Comparison of ENCODE assay signal across 18 cellular contexts in the genomic region with DNA sequence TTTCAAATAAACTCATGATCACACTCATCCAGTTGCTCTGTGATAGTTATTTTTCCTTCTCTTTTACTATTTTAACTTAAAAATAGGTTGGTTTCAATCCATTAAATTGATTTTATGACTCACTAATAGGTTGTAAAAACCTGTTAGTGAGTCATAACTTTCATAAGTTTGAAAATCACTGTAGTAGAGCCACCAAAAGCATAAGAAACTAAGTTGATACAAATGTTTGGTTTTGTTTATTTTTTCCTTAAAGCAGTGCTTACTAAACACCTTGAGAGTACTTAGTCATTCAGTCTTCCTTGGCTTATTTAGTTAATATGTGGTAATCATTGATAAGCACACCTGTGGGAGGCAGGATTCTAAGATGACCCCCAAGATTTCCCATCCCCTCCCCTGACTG.
DNase-seq lines count a peak whose midpoint lies in the region; ATAC-seq, FAIRE-seq and TF ChIP-seq lines count a peak whose summit lies in the region.
"Had no signal": no experiment of that assay in that cellular context is flagged by ENCODE, and none has a peak within 500 bp of the region (broad histone marks: within the 10 kb centered on the region; RNA-seq: fewer than 3 reads in every experiment).

No MANE protein-coding gene starts in this region.

- H3K4me3 ChIP-seq in HepG2 (replicated peaks in 1 of 3; ENCODE audit: insufficient read depth in 1 of 3, low read depth in 2 of 3, low read length in 3 of 3) (no peak overlapping the region), right lobe of liver (no peak overlapping the region), GM12878 (no peak overlapping the region)
- H3K4me3 ChIP-seq: BLaER1 treated with 17β-estradiol and CSF1 and Interleukin-3, amounts not matched to agents 10 nM and 100 nM had no signal

- RAD21 ChIA-PET in GM12878 (lab: Charles Lee; ENCODE audit: unreplicated experiment): no interaction called here

- TF ChIP-seq CTCF in HepG2 (CRISPR knock-in tag; IDR thresholded peaks at IDR 0.05) (no peak), right lobe of liver (IDR thresholded peaks at IDR 0.05) (no peak), GM12878 (IDR thresholded peaks at IDR 0.05 in 2 of 3, conservative IDR thresholded peaks at IDR 0.05 in 1 of 3; ENCODE audit: control insufficient read depth in 2 of 3, extremely low read depth in 1 of 3, insufficient read depth in 1 of 3, low read depth in 3 of 3, low read length in 3 of 3) (no peak)

- POLR2A ChIA-PET in HepG2 (lab: Yijun Ruan, JAX) (no interaction called here), GM12878 (lab: Charles Lee) (no interaction called here)

- no TSS peak for BruUV-seq in HepG2 (replicated peaks; lab: Mats Ljungman, UMichigan)
- no TSS peak for BruUV-seq in GM12878 (replicated peaks; lab: Mats Ljungman, UMichigan)

- H3K9ac ChIP-seq in HepG2 (ENCODE audit: insufficient read depth, low read depth, low read length) (no peak overlapping the region), GM12878 (ENCODE audit: control insufficient read depth, insufficient read depth, low read length) (no peak overlapping the region)
- H3K9ac ChIP-seq: BLaER1 treated with 17β-estradiol and CSF1 and Interleukin-3, amounts not matched to agents 10 nM and 100 nM had no signal

- no peak overlapping the region for H3K27ac ChIP-seq in HepG2 (ENCODE audit: extremely low read length, insufficient read depth, low read length)
- no peak overlapping the region for H3K27ac ChIP-seq in right lobe of liver
- no peak overlapping the region for H3K27ac ChIP-seq in GM12878 (ENCODE audit: control insufficient read depth, insufficient read depth)
- H3K27ac ChIP-seq: BLaER1 treated with 17β-estradiol and CSF1 and Interleukin-3, amounts not matched to agents 10 nM and 100 nM had no signal

- CTCF ChIA-PET in HepG2 (lab: Yijun Ruan, JAX; ENCODE audit: low intra/inter-chr PET ratio, low total read pairs) (no interaction called here), GM12878 (lab: Yijun Ruan, JAX) (no interaction called here)

- no peak overlapping the region for H2AFZ ChIP-seq in HepG2 (ENCODE audit: low read length)
- no peak overlapping the region for H2AFZ ChIP-seq in GM12878 (ENCODE audit: control insufficient read depth, low read depth, low read length)

- H3K4me1 ChIP-seq in HepG2 (ENCODE audit: insufficient read depth, low read length): no peaks in the 10 kb centered on the region
- H3K4me1 ChIP-seq in right lobe of liver: no peaks in the 10 kb centered on the region
- no peaks in the 10 kb centered on the region for H3K4me1 ChIP-seq in GM12878 (ENCODE audit: control insufficient read depth, insufficient read depth, low read length)
- H3K4me1 ChIP-seq: BLaER1 treated with 17β-estradiol and CSF1 and Interleukin-3, amounts not matched to agents 10 nM and 100 nM had no signal

- TF ChIP-seq EP300 in HepG2 (IDR thresholded peaks at IDR 0.05; ENCODE audit: low read depth in 2 of 2, low read length in 2 of 2) (no peak), HepG2 (CRISPR knock-in tag; IDR thresholded peaks at IDR 0.05; ENCODE audit: borderline replicate concordance) (no peak), GM12878 (IDR thresholded peaks at IDR 0.05; ENCODE audit: borderline replicate concordance in 1 of 2, control insufficient read depth in 1 of 2, low read depth in 2 of 2, low read length in 2 of 2) (no peak)

- TF ChIP-seq POLR2A in HepG2 (IDR thresholded peaks at IDR 0.05; ENCODE audit: insufficient read depth in 1 of 2, low read depth in 2 of 2, low read length in 2 of 2) (no peak), right lobe of liver (IDR thresholded peaks at IDR 0.05) (no peak), GM12878 (IDR thresholded peaks at IDR 0.05; ENCODE audit: low read depth, low read length) (no peak)

- intact Hi-C loops in HepG2 (cut with micrococcal nuclease; ENCODE audit: unreplicated experiment): no loop called here
- intact Hi-C loops in right lobe of liver (cut with DNase I): no loop called here
- intact Hi-C loops in GM12878 (cut with micrococcal nuclease; ENCODE audit: unreplicated experiment): loop anchor here (5.0 kb wide), 1 partner anchor 309 kb away; no protein-coding TSS in a partner anchor

- FAIRE-seq in HepG2 (lab: Jason Lieb, UNC): no peak
- FAIRE-seq in GM12878 (lab: Jason Lieb, UNC): no peak
- FAIRE-seq: GM12891 had no signal

- DNase-seq in HepG2 (ENCODE audit: low spot score) (no peak), right lobe of liver (no peak), GM12878 (ENCODE audit: low read depth, low spot score) (no peak), renal cortical epithelial cell (ENCODE audit: low read depth) (peak; percentile 63), SW480 (ENCODE audit: low spot score) (no peak), foreskin melanocyte (no peak), G401 (ENCODE audit: low spot score) (no peak)
- DNase-seq: 8988T; ACHN; Calu3; CD4-positive, CD25-positive, alpha-beta regulatory T cell; DMS 273 treated with DMSO at 0.1 percent for 48 hours; GOT3; H9; KG1 had no signal

- in situ Hi-C loops in HepG2 (cut with HindIII; ENCODE audit: extremely low pct_ligation_motif_present, low pct_unique_long_range_greater_than_20kb): no loop called here
- in situ Hi-C loops in GM12878 (cut with MboI): no loop called here
- in situ Hi-C loops in G401 (cut with HindIII; ENCODE audit: low sequenced_read_pairs): no loop called here

- H3K79me2 ChIP-seq in HepG2 (ENCODE audit: insufficient read depth, low read length): no peaks in the 10 kb centered on the region
- H3K79me2 ChIP-seq in GM12878 (ENCODE audit: control insufficient read depth, insufficient read depth, low read length): no peaks in the 10 kb centered on the region

- ATAC-seq in HepG2 (no peak), right lobe of liver (no peak), HG03378 (IDR thresholded peaks at IDR 0.05; ENCODE audit: unreplicated experiment) (peak; percentile 41), GM12878 (peak; percentile 61)

- H4K20me1 ChIP-seq in HepG2 (ENCODE audit: insufficient read depth, low read length) (no peaks in the 10 kb centered on the region), GM12878 (ENCODE audit: control insufficient read depth, insufficient read depth) (no peaks in the 10 kb centered on the region)
- H4K20me1 ChIP-seq: BLaER1 treated with 17β-estradiol and CSF1 and Interleukin-3, amounts not matched to agents 10 nM and 100 nM had no signal

- H3K36me3 ChIP-seq in HepG2 (replicated peaks in 1 of 2; ENCODE audit: control insufficient read depth in 1 of 2, insufficient read depth in 2 of 2, low read length in 2 of 2) (no peaks in the 10 kb centered on the region), right lobe of liver (no peaks in the 10 kb centered on the region), GM12878 (ENCODE audit: control insufficient read depth in 2 of 2, insufficient read depth in 2 of 2, low read length in 1 of 2) (no peaks in the 10 kb centered on the region)
- H3K36me3 ChIP-seq: BLaER1 treated with 17β-estradiol and CSF1 and Interleukin-3, amounts not matched to agents 10 nM and 100 nM had no signal

- H3K27me3 ChIP-seq in HepG2 (ENCODE audit: control insufficient read depth in 1 of 2, insufficient read depth in 2 of 2, low read length in 2 of 2) (no peaks in the 10 kb centered on the region), right lobe of liver (no peaks in the 10 kb centered on the region), GM12878 (replicated peaks in 1 of 2; ENCODE audit: control insufficient read depth in 2 of 2, insufficient read depth in 2 of 2, low read length in 1 of 2) (no peaks in the 10 kb centered on the region)
- H3K27me3 ChIP-seq: BLaER1 treated with 17β-estradiol and CSF1 and Interleukin-3, amounts not matched to agents 10 nM and 100 nM had no signal

- H3K4me2 ChIP-seq in HepG2 (ENCODE audit: low read depth, low read length) (no peak overlapping the region), GM12878 (ENCODE audit: control insufficient read depth, insufficient read depth) (no peak overlapping the region)
- H3K4me2 ChIP-seq: BLaER1 treated with 17β-estradiol and CSF1 and Interleukin-3, amounts not matched to agents 10 nM and 100 nM had no signal

- no peaks in the 10 kb centered on the region for H3K9me3 ChIP-seq in HepG2 (ENCODE audit: low read length)
- no peaks in the 10 kb centered on the region for H3K9me3 ChIP-seq in right lobe of liver
- no peaks in the 10 kb centered on the region for H3K9me3 ChIP-seq in GM12878 (replicated peaks; ENCODE audit: control insufficient read depth, insufficient read depth, low read length)

- no peak for TF ChIP-seq RAD21 in HepG2 (CRISPR knock-in tag; IDR thresholded peaks at IDR 0.05)
- TF ChIP-seq RAD21 in GM12878 (IDR thresholded peaks at IDR 0.05; ENCODE audit: insufficient read depth, low read depth, low read length): no peak

- SMC1A ChIA-PET in GM12878 (lab: Charles Lee; ENCODE audit: uncharacterized antibody, unreplicated experiment): interaction anchor here (0.8 kb wide), 1 partner anchor 17 kb away, joined by 3 read pairs; no protein-coding TSS in a partner anchor

TF ChIP-seq in HepG2, 621 proteins besides CTCF, POLR2A, EP300 and RAD21 (continues in another document):
- TF ChIP-seq CREB1 (IDR thresholded peaks at IDR 0.05) (peak; percentile 29), CREB1 (CRISPR knock-in tag; IDR thresholded peaks at IDR 0.05) (no peak)
- TF ChIP-seq, protein P1, sequence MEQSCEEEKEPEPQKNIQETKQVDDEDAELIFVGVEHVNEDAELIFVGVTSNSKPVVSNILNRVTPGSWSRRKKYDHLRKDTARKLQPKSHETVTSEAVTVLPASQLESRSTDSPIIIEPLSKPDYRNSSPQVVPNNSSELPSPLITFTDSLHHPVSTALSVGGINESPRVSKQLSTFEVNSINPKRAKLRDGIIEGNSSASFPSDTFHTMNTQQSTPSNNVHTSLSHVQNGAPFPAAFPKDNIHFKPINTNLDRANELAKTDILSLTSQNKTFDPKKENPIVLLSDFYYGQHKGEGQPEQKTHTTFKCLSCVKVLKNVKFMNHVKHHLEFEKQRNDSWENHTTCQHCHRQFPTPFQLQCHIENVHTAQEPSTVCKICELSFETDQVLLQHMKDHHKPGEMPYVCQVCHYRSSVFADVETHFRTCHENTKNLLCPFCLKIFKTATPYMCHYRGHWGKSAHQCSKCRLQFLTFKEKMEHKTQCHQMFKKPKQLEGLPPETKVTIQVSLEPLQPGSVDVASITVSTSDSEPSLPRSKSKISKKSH (CRISPR knock-in tag; IDR thresholded peaks at IDR 0.05; ENCODE audit: borderline replicate concordance): no peak

TF ChIP-seq in GM12878, 131 proteins besides CTCF, POLR2A, EP300 and RAD21:
- TF ChIP-seq STAT1 (conservative IDR thresholded peaks at IDR 0.05) (no peak), JUNB (IDR thresholded peaks at IDR 0.05) (peak; percentile 47; the same call in 1 of the 2 replicates)

Comparison
In these comparisons a context has a peak if more than half of its experiments do, and no peak if none do; other contexts are left out.
1. ATAC-seq: peak in HG03378 (single experiment) and GM12878 (single experiment); none in HepG2 (single experiment) and right lobe of liver (0 of 4).